Comparison of ENCODE assay signal across 8 cellular contexts in the genomic region with DNA sequence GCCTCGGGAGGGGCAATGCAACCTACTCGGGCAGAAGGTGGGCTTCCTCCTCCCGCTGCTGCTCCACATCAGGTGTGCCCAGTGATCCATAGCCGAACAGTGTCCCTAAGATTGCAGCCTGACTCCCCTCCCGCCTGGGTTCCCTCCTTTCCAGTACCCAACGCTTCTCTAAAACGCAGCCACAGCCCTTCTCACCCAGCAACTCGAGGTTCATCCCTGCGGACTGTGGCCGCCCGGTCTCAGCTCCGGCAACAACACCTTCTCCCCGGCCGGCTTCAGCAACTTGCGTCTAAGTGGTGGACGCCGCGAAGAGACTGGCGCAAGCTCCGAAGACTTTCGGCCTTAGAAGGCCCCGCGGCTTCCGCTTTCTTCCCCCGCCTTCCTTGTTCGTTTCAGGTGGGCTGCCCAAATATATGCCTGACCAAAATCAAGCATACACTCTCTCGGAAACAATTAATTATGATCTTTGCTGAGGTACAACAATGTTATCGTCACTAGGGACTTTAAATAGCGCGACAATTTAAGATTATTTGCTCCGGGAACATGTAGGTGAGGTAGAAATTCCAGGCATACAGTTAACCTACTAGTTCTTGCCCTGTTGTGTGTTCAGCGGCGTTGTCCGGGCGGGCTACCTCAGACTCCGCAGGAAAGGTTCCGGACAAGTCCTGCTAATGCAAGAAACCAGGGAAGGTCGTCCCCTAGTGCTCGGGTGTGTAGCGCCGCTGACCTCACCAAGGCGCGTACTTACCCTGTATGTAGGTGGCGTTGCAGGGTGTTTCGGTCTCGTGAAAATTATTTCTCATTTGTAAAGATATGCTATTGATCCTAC. TPM values are rescaled to one million over a fixed set of nuclear protein-coding genes. Genes with fewer than 3 reads are reported as not detected.
DNase-seq lines count a peak whose midpoint lies in the region; ATAC-seq and TF ChIP-seq lines count a peak whose summit lies in the region.

RBBP5 (minus strand) TSS at position 319 of the 829 bp plus-strand sequence; CDS start at position 214, 105 bp downstream.

- TF ChIP-seq POLR2A in upper lobe of left lung (IDR thresholded peaks at IDR 0.05): peak in 3 of 4 donors; percentile 45 to 83 (median 73)

- TF ChIP-seq EP300 in upper lobe of left lung (IDR thresholded peaks at IDR 0.05): no peak

- DNase-seq in NCI-H1417 (lab: John Stamatoyannopoulos, UW): peak; percentile 99 to 100 (median 100)
- peak; percentile 96 for DNase-seq in SW480 (ENCODE audit: low spot score)
- DNase-seq in adipocyte (ENCODE audit: low read depth): peak; percentile 97
- DNase-seq in cardiac septum (ENCODE audit: low spot score): peak; percentile 97
- DNase-seq in pons (ENCODE audit: low spot score): peak; percentile 97
- DNase-seq in upper lobe of left lung: peak; percentile 96 to 98

- peak within 1 kb of the TSS; percentile 92 to 98 (median 96) for H3K27ac ChIP-seq in upper lobe of left lung

- H3K9me3 ChIP-seq in adipocyte (ENCODE audit: control insufficient read depth, low read length) (no peaks in the 10 kb centered on the region), upper lobe of left lung (no peaks in the 10 kb centered on the region)

- peak within 1 kb of the TSS; percentile 99 for H3K4me3 ChIP-seq in adipocyte (ENCODE audit: low read length)
- peak within 1 kb of the TSS; percentile 71 to 96 (median 82) for H3K4me3 ChIP-seq in upper lobe of left lung

- H3K36me3 ChIP-seq in adipocyte (ENCODE audit: control insufficient read depth, insufficient read depth, low read length, severe bottlenecking) (peaks cover 6% of the 10 kb centered on the region), upper lobe of left lung (peaks cover 0 to 15% (median 2%) of the 10 kb centered on the region in 4 donors)

- peak; percentile 86 for TF ChIP-seq CTCF in GM12872 (IDR thresholded peaks at IDR 0.05; ENCODE audit: insufficient read depth, low read depth, low read length)
- peak; percentile 49 to 73 (median 56) for TF ChIP-seq CTCF in upper lobe of left lung (IDR thresholded peaks at IDR 0.05)

- H3K27me3 ChIP-seq in adipocyte (replicated peaks; ENCODE audit: control insufficient read depth, insufficient read depth, low read length) (no peaks in the 10 kb centered on the region), upper lobe of left lung (no peaks in the 10 kb centered on the region)

- intact Hi-C loops in cardiac septum (cut with DNase I): loop anchor here (1.0 to 5.0 kb wide), 3 partner anchors 21 to 105 kb away; partner anchors contain the start of genes DSTYK and TMCC2

- H3K9ac ChIP-seq in adipocyte (ENCODE audit: low read length): peak within 1 kb of the TSS; percentile 98

- 0% methylated on average over 42 to 46 of the region's 46 CpGs for WGBS in upper lobe of left lung, 2 donors

- H3K4me1 ChIP-seq in adipocyte (ENCODE audit: control insufficient read depth, insufficient read depth, low read length) (peaks cover 20% of the 10 kb centered on the region), upper lobe of left lung (peaks cover 25 to 34% (median 26%) of the 10 kb centered on the region in 4 donors)

- ATAC-seq in HG02759 (IDR thresholded peaks at IDR 0.05; ENCODE audit: unreplicated experiment): peak; percentile 96
- ATAC-seq in upper lobe of left lung (ENCODE audit: low FRiP score in 2 of 2): peak; percentile 99 to 100

RNA-seq across cellular contexts. Expression of gene RBBP5, which starts in this region (rescaled TPM):
- total RNA-seq in cardiac septum (10.1 TPM), upper lobe of left lung (10 to 100 TPM in 4 of 6 donors, 1 to 10 TPM in 2; 7.3 to 19.3 (median 14.1) TPM)

Comparison
In these comparisons a context has a peak if more than half of its experiments do, and no peak if none do; other contexts are left out.
1. Peak in every context shown above with its lines: DNase-seq, ATAC-seq, H3K4me3 ChIP-seq and H3K27ac ChIP-seq.